9 cellular contexts compared by ENCODE assay signal in genomic region chr10:22427101-22427500, GRCh38.
A peak's percentile ranks its signal among the peaks of the same experiment; 100 is the strongest.
DNase-seq lines count a peak whose midpoint lies in the region; ATAC-seq and TF ChIP-seq lines count a peak whose summit lies in the region.
"Had no signal": no experiment of that assay in that cellular context is flagged by ENCODE, and none has a peak within 500 bp of the region (broad histone marks: within the 10 kb centered on the region; RNA-seq: fewer than 3 reads in every experiment).

No MANE protein-coding gene starts in this region.

- H3K27ac ChIP-seq in GM23338 (ENCODE audit: low read depth), result no peak overlapping the region
- no peak overlapping the region for H3K27ac ChIP-seq in CD8-positive, alpha-beta memory T cell (ENCODE audit: low read depth, low read length)

- H3K79me2 ChIP-seq in GM23338 (replicated peaks; ENCODE audit: insufficient read depth), result no peaks in the 10 kb centered on the region

- no peaks in the 10 kb centered on the region for H3K9me3 Mint-ChIP-seq in GM23338
- no peaks in the 10 kb centered on the region for H3K9me3 Mint-ChIP-seq in CD8-positive, alpha-beta memory T cell

- H3K36me3 ChIP-seq in GM23338 (ENCODE audit: insufficient read depth), result no peaks in the 10 kb centered on the region
- no peaks in the 10 kb centered on the region for H3K36me3 ChIP-seq in kidney epithelial cell (ENCODE audit: control insufficient read depth, insufficient read depth, low read length)
- no peaks in the 10 kb centered on the region for H3K36me3 ChIP-seq in CD8-positive, alpha-beta memory T cell (ENCODE audit: insufficient read depth, low read length)

- no peaks in the 10 kb centered on the region for H3K27me3 ChIP-seq in GM23338 (ENCODE audit: insufficient read depth)
- H3K27me3 ChIP-seq in kidney epithelial cell (ENCODE audit: control insufficient read depth, insufficient read depth, low read length), result no peaks in the 10 kb centered on the region
- peaks cover 5% of the 10 kb centered on the region for H3K27me3 ChIP-seq in CD8-positive, alpha-beta memory T cell (ENCODE audit: insufficient read depth, low read length, poor library complexity, severe bottlenecking)

- peaks cover 16% of the 10 kb centered on the region for H3K4me1 ChIP-seq in GM23338 (ENCODE audit: insufficient read depth)
- no peaks in the 10 kb centered on the region for H3K4me1 ChIP-seq in CD8-positive, alpha-beta memory T cell (ENCODE audit: insufficient read depth, low read length)

- in situ Hi-C loops in GM13977 (cut with MboI; ENCODE audit: low pct_unique_long_range_greater_than_20kb, low sequenced_read_pairs, unreplicated experiment), result no loop called here

- H2AFZ ChIP-seq in GM23338, result peak overlapping the region; percentile 83

- DNase-seq in AG20443 (ENCODE audit: low spot score) (peak; percentile 44), GM23338 (ENCODE audit: low spot score) (peak; percentile 19), kidney epithelial cell (ENCODE audit: low read depth) (peak; percentile 59), SIG-M5 (lab: John Stamatoyannopoulos, UW) (no peak), NCI-H1417 treated with DMSO at 0.1 percent for 48 hours (lab: John Stamatoyannopoulos, UW) (no peak), GM13977 (ENCODE audit: low spot score) (no peak)
- DNase-seq in CD8-positive, alpha-beta memory T cell, result no peak
- DNase-seq: DND-41 had no signal

- CTCF ChIA-PET in CD8-positive, alpha-beta memory T cell (lab: Charles Lee), result no interaction called here

- H3K27ac Mint-ChIP-seq in GM23338, result no peak overlapping the region
- no peak overlapping the region for H3K27ac Mint-ChIP-seq in CD8-positive, alpha-beta memory T cell

- peak overlapping the region; percentile 37 for H3K4me2 ChIP-seq in GM23338

- no peaks in the 10 kb centered on the region for H4K20me1 ChIP-seq in GM23338 (replicated peaks; ENCODE audit: insufficient read depth)

- H3K4me3 Mint-ChIP-seq in GM23338, result no peak overlapping the region
- H3K4me3 Mint-ChIP-seq in CD8-positive, alpha-beta memory T cell, result no peak overlapping the region

- H3K36me3 Mint-ChIP-seq in GM23338 (ENCODE audit: low read depth), result no peaks in the 10 kb centered on the region
- H3K36me3 Mint-ChIP-seq in CD8-positive, alpha-beta memory T cell, result no peaks in the 10 kb centered on the region

- H3K27me3 Mint-ChIP-seq in GM23338 (ENCODE audit: insufficient read depth, low read depth, poor library complexity), result peaks cover 2% of the 10 kb centered on the region
- peaks cover 19 to 32% of the 10 kb centered on the region in 2 donors for H3K27me3 Mint-ChIP-seq in CD8-positive, alpha-beta memory T cell

- no peaks in the 10 kb centered on the region for H3K9me3 ChIP-seq in CD8-positive, alpha-beta memory T cell (ENCODE audit: low read length)

- H3F3A ChIP-seq in GM23338 (replicated peaks; ENCODE audit: low read depth), result no peaks in the 10 kb centered on the region

- H3K9me2 ChIP-seq in GM23338 (ENCODE audit: insufficient read depth), result peaks cover 7% of the 10 kb centered on the region; the same call in 1 of the 2 replicates

- ATAC-seq in GM23338 (peak; percentile 75), SK-N-SH treated with all-trans-retinoic acid at 6 μM for 48 hours (peak; percentile 73)

- POLR2A ChIA-PET in CD8-positive, alpha-beta memory T cell (lab: Charles Lee), result no interaction called here

- H3K4me3 ChIP-seq in GM23338 (no peak overlapping the region), kidney epithelial cell (ENCODE audit: low read depth, low read length) (no peak overlapping the region)
- no peak overlapping the region for H3K4me3 ChIP-seq in CD8-positive, alpha-beta memory T cell (ENCODE audit: low read length)

- H3K4me1 Mint-ChIP-seq in GM23338, result peaks cover 33% of the 10 kb centered on the region
- H3K4me1 Mint-ChIP-seq in CD8-positive, alpha-beta memory T cell, result peaks cover 5 to 9% (median 8%) of the 10 kb centered on the region in 3 donors

- no peak for TF ChIP-seq CTCF in GM23338 (conservative IDR thresholded peaks at IDR 0.05; ENCODE audit: low read depth in 2 of 2)
- TF ChIP-seq CTCF in kidney epithelial cell (IDR thresholded peaks at IDR 0.05; ENCODE audit: insufficient read depth, low read length, poor library complexity, severe bottlenecking), result no peak
- no peak for TF ChIP-seq CTCF in GM13977 (IDR thresholded peaks at IDR 0.05; ENCODE audit: extremely low read depth, insufficient read depth, missing control alignments)

TF ChIP-seq in GM23338, 12 proteins besides CTCF, POLR2A, EP300 and RAD21 (continues in another document):
- TF ChIP-seq ETS1 (IDR thresholded peaks at IDR 0.05) (no peak), STAT1 (IDR thresholded peaks at IDR 0.05; ENCODE audit: unreplicated experiment) (no peak), REST (IDR thresholded peaks at IDR 0.05; ENCODE audit: unreplicated experiment) (no peak), EZH2phosphoT487 (IDR thresholded peaks at IDR 0.05; ENCODE audit: unreplicated experiment) (no peak), ZNF331 (CRISPR knock-in tag; IDR thresholded peaks at IDR 0.05; ENCODE audit: low read depth) (no peak)

TF ChIP-seq in SK-N-SH treated with all-trans-retinoic acid at 6 μM for 48 hours, 23 proteins besides CTCF, POLR2A, EP300 and RAD21:
- no peak for TF ChIP-seq TOX (CRISPR knock-in tag; IDR thresholded peaks at IDR 0.05; ENCODE audit: borderline replicate concordance)
- no peak for TF ChIP-seq BACH2 (CRISPR knock-in tag; IDR thresholded peaks at IDR 0.05; ENCODE audit: borderline replicate concordance)
TF ChIP-seq in SK-N-SH treated with all-trans-retinoic acid at 6 μM for 48 hours: peak in this region for 0.

Comparison
In these comparisons a context has a peak if more than half of its experiments do, and no peak if none do; other contexts are left out.
1. DNase-seq: peak in AG20443 (single experiment), GM23338 (single experiment) and kidney epithelial cell (single experiment); none in SIG-M5 (single experiment), NCI-H1417 treated with DMSO at 0.1 percent for 48 hours (single experiment), CD8-positive, alpha-beta memory T cell (0 of 5) and GM13977 (single experiment).